In the genomic region with DNA sequence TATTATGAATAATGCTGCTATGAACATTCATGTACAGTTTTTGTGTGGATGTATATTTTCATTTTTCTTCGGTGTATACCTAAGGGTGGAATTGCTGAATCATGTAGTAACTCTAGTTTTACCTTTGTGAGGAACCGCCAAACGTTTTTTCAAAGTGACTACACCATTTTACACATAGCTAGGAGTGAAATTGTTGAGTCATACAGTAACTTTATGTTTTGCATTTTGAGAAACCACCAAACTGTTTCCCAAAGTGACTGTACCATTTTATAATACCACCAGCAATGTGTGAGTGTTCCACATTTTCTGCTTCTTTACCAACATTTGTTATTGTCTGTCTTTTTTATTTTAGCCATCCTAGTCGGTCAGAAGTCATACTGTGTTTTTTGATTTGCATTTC, we compare ENCODE assay signal across 1 cellular context.
TF ChIP-seq lines count a peak whose summit lies in the region.

No MANE protein-coding gene starts in this region.

TF ChIP-seq in K562, 482 proteins besides CTCF, POLR2A, EP300 and RAD21 (continued from another document and continues in another):
- TF ChIP-seq, protein P1, sequence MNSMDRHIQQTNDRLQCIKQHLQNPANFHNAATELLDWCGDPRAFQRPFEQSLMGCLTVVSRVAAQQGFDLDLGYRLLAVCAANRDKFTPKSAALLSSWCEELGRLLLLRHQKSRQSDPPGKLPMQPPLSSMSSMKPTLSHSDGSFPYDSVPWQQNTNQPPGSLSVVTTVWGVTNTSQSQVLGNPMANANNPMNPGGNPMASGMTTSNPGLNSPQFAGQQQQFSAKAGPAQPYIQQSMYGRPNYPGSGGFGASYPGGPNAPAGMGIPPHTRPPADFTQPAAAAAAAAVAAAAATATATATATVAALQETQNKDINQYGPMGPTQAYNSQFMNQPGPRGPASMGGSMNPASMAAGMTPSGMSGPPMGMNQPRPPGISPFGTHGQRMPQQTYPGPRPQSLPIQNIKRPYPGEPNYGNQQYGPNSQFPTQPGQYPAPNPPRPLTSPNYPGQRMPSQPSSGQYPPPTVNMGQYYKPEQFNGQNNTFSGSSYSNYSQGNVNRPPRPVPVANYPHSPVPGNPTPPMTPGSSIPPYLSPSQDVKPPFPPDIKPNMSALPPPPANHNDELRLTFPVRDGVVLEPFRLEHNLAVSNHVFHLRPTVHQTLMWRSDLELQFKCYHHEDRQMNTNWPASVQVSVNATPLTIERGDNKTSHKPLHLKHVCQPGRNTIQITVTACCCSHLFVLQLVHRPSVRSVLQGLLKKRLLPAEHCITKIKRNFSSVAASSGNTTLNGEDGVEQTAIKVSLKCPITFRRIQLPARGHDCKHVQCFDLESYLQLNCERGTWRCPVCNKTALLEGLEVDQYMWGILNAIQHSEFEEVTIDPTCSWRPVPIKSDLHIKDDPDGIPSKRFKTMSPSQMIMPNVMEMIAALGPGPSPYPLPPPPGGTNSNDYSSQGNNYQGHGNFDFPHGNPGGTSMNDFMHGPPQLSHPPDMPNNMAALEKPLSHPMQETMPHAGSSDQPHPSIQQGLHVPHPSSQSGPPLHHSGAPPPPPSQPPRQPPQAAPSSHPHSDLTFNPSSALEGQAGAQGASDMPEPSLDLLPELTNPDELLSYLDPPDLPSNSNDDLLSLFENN (IDR thresholded peaks at IDR 0.05; ENCODE audit: low read depth in 2 of 2, low read length in 2 of 2) = no peak
- TF ChIP-seq, protein P2, sequence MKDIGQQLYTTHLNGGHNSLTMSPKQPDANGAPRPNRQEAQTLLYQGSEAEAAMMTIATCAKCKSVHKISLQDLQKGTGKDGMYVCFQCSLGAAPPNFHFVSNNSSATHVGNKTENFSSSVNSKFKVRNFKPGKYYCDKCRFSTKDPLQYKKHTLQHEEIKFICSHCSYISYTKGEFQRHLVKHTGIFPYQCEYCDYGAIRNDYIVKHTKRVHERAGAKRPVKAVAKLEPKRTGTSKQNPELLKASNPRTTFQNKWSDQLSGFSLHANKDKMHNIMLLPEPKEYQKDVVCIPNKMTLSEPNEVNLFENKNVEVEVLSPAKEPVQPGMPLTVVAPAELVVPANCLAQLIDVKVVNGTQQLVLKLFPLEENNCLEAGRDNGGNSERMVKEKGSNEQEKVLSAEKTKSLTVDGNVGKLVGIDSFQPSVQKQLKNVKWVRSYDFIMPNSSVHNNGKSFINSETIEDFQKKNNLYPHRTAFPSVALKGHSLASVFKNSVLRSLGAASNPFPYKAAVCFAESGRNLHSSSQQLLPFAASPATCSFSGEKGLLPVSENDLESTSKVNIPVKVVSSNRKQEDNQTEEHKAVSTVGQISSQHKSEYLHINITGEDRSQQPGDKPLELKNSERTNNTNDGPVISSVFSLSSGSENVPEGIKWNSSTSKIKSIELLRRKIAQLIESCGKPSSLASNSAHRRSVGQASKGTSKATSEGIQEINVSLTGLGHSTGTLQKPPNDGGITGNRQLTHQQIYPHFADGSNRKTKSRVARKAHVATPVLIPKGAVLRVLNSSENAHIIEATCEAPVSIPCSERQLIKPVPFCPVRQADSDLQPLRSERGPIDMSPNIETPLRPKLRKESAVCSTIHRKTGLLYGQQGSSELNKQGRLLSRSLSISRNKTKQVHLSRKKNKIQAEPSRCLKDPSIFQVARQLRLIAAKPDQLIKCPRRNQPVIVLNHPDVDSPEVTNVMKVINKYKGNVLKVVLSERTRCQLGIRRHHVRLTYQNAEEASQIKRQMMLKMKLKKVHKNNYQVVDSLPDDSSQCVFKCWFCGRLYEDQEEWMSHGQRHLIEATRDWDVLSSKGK (CRISPR knock-in tag; IDR thresholded peaks at IDR 0.05) = no peak
- TF ChIP-seq SUPT5H (IDR thresholded peaks at IDR 0.05) (no peak), ZNF316 (IDR thresholded peaks at IDR 0.05) (peak; percentile 96), KDM1A (IDR thresholded peaks at IDR 0.05) (no peak), EHMT2 (IDR thresholded peaks at IDR 0.05) (peak; percentile 56; the same call in 1 of the 2 replicates), ZNF583 (CRISPR knock-in tag; IDR thresholded peaks at IDR 0.05) (no peak), NFE2L1 (tag; IDR thresholded peaks at IDR 0.05; ENCODE audit: borderline replicate concordance, low read depth) (0 out of 2 replicates have a peak, but pooled peaks have one; percentile 21), TFE3 (CRISPR knock-in tag; IDR thresholded peaks at IDR 0.05) (no peak), TRIM28 (IDR thresholded peaks at IDR 0.05) (no peak), NFE2 (IDR thresholded peaks at IDR 0.05; ENCODE audit: low read depth) (peak; percentile 90), ZNF232 (CRISPR knock-in tag; IDR thresholded peaks at IDR 0.05) (no peak), JUND (IDR thresholded peaks at IDR 0.05; ENCODE audit: borderline replicate concordance, low read depth, low read length) (no peak), JUND (tag; IDR thresholded peaks at IDR 0.05; ENCODE audit: borderline replicate concordance, low read depth, low read length) (0 out of 3 replicates have a peak, but pooled peaks have one; percentile 54), ZFP91 (CRISPR knock-in tag; IDR thresholded peaks at IDR 0.05) (no peak), SIX5 (IDR thresholded peaks at IDR 0.05; ENCODE audit: borderline replicate concordance in 1 of 2, insufficient read depth in 1 of 2, low read depth in 1 of 2, low read length in 2 of 2) (no peak), ZC3H8 (IDR thresholded peaks at IDR 0.05) (no peak), HDAC3 (IDR thresholded peaks at IDR 0.05; ENCODE audit: borderline replicate concordance, partially characterized antibody) (no peak), CTBP1 (IDR thresholded peaks at IDR 0.05; ENCODE audit: borderline replicate concordance) (no peak), SAP30 (IDR thresholded peaks at IDR 0.05; ENCODE audit: borderline replicate concordance, insufficient read depth, low read depth, low read length, poor library complexity, severe bottlenecking) (no peak), KAT8 (IDR thresholded peaks at IDR 0.05; ENCODE audit: low read depth) (no peak), NCOR1 (IDR thresholded peaks at IDR 0.05) (no peak), HLTF (IDR thresholded peaks at IDR 0.05) (no peak), U2AF2 (optimal IDR thresholded peaks at IDR 0.05; ENCODE audit: low read depth, low read length) (no peak), NCOA6 (IDR thresholded peaks at IDR 0.05) (no peak), DMBX1 (CRISPR knock-in tag; IDR thresholded peaks at IDR 0.05; ENCODE audit: borderline replicate concordance) (no peak), E4F1 (CRISPR knock-in tag; IDR thresholded peaks at IDR 0.05; ENCODE audit: borderline replicate concordance) (no peak), MAFG (tag; conservative IDR thresholded peaks at IDR 0.05) (peak; percentile 80), ARID1B (IDR thresholded peaks at IDR 0.05) (peak; percentile 33; the same call in 1 of the 2 replicates), SMARCE1 (IDR thresholded peaks at IDR 0.05) (no peak; the same call in 1 of the 2 replicates), MIER1 (IDR thresholded peaks at IDR 0.05; ENCODE audit: low read depth) (0 out of 2 replicates have a peak, but pooled peaks have one; percentile 13), C11orf30 (IDR thresholded peaks at IDR 0.05; ENCODE audit: low read depth) (peak; percentile 91), RFX7 (CRISPR knock-in tag; IDR thresholded peaks at IDR 0.05) (no peak)
- TF ChIP-seq, protein P3, sequence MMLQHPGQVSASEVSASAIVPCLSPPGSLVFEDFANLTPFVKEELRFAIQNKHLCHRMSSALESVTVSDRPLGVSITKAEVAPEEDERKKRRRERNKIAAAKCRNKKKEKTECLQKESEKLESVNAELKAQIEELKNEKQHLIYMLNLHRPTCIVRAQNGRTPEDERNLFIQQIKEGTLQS (IDR thresholded peaks at IDR 0.05) = peak; percentile 31
- TF ChIP-seq, protein P3 (CRISPR knock-in tag; conservative IDR thresholded peaks at IDR 0.05) = no peak
- TF ChIP-seq, protein P4, sequence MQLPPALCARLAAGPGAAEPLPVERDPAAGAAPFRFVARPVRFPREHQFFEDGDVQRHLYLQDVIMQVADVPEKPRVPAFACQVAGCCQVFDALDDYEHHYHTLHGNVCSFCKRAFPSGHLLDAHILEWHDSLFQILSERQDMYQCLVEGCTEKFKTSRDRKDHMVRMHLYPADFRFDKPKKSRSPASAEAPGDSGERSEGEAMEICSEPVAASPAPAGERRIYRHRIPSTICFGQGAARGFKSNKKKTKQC (CRISPR knock-in tag; IDR thresholded peaks at IDR 0.05) = no peak
- TF ChIP-seq, protein P5, sequence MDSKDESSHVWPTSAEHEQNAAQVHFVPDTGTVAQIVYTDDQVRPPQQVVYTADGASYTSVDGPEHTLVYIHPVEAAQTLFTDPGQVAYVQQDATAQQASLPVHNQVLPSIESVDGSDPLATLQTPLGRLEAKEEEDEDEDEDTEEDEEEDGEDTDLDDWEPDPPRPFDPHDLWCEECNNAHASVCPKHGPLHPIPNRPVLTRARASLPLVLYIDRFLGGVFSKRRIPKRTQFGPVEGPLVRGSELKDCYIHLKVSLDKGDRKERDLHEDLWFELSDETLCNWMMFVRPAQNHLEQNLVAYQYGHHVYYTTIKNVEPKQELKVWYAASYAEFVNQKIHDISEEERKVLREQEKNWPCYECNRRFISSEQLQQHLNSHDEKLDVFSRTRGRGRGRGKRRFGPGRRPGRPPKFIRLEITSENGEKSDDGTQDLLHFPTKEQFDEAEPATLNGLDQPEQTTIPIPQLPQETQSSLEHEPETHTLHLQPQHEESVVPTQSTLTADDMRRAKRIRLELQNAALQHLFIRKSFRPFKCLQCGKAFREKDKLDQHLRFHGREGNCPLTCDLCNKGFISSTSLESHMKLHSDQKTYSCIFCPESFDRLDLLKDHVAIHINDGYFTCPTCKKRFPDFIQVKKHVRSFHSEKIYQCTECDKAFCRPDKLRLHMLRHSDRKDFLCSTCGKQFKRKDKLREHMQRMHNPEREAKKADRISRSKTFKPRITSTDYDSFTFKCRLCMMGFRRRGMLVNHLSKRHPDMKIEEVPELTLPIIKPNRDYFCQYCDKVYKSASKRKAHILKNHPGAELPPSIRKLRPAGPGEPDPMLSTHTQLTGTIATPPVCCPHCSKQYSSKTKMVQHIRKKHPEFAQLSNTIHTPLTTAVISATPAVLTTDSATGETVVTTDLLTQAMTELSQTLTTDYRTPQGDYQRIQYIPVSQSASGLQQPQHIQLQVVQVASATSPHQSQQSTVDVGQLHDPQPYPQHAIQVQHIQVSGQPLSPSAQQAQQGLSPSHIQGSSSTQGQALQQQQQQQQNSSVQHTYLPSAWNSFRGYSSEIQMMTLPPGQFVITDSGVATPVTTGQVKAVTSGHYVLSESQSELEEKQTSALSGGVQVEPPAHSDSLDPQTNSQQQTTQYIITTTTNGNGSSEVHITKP (IDR thresholded peaks at IDR 0.05; ENCODE audit: partially characterized antibody) = peak; percentile 13
- TF ChIP-seq, protein P6, sequence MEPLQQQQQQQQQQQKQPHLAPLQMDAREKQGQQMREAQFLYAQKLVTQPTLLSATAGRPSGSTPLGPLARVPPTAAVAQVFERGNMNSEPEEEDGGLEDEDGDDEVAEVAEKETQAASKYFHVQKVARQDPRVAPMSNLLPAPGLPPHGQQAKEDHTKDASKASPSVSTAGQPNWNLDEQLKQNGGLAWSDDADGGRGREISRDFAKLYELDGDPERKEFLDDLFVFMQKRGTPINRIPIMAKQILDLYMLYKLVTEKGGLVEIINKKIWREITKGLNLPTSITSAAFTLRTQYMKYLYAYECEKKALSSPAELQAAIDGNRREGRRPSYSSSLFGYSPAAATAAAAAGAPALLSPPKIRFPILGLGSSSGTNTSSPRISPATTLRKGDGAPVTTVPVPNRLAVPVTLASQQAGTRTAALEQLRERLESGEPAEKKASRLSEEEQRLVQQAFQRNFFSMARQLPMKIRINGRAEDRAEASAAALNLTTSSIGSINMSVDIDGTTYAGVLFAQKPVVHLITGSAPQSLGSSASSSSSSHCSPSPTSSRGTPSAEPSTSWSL (CRISPR knock-in tag; IDR thresholded peaks at IDR 0.05; ENCODE audit: borderline replicate concordance) = no peak
